ENCODE assay signal across 16 cellular contexts in genomic region chr2:62801110-62801509, GRCh38.
"Had no signal": no experiment of that assay in that cellular context is flagged by ENCODE, and none has a peak within 500 bp of the region (broad histone marks: within the 10 kb centered on the region; RNA-seq: fewer than 3 reads in every experiment).

No MANE protein-coding gene starts in this region.

- H3K36me3 ChIP-seq: cardiac muscle cell, left ventricle myocardium inferior, neutrophil had no signal

- ATAC-seq: stimulated activated memory B cell treated with anti-CD40 and anti-IgM and Interleukin-4, amounts not matched to agents 10 μg/mL and 1 μg/mL and 100 μg/mL, for 72 hours had no signal

- H3K27ac ChIP-seq: cardiac muscle cell, dorsolateral prefrontal cortex, hepatocyte, left ventricle myocardium inferior, neutrophil had no signal

- FAIRE-seq: endometrium, kidney had no signal

- H3K4me1 Mint-ChIP-seq: stimulated activated memory B cell treated with anti-CD40 and anti-IgM and Interleukin-4, amounts not matched to agents 10 μg/mL and 1 μg/mL and 100 μg/mL, for 72 hours; WTC11 had no signal

- H3K4me3 ChIP-seq: cardiac muscle cell, dorsolateral prefrontal cortex, hepatocyte, left ventricle myocardium inferior had no signal

- H3K4me3 Mint-ChIP-seq: naive B cell; stimulated activated memory B cell treated with anti-CD40 and anti-IgM and Interleukin-4, amounts not matched to agents 10 μg/mL and 1 μg/mL and 100 μg/mL, for 72 hours; WTC11 had no signal

- H3K27ac Mint-ChIP-seq: naive B cell; stimulated activated memory B cell treated with anti-CD40 and anti-IgM and Interleukin-4, amounts not matched to agents 10 μg/mL and 1 μg/mL and 100 μg/mL, for 72 hours; WTC11 had no signal

- H3K27me3 Mint-ChIP-seq: naive B cell; stimulated activated memory B cell treated with anti-CD40 and anti-IgM and Interleukin-4, amounts not matched to agents 10 μg/mL and 1 μg/mL and 100 μg/mL, for 72 hours had no signal

- H3K27me3 ChIP-seq: cardiac muscle cell, dorsolateral prefrontal cortex, hepatocyte, neutrophil had no signal

- DNase-seq: activated CD4-positive, alpha-beta T cell treated with anti-CD3 and anti-CD28 coated beads, Interleukin-2, amount 50 U/mL, for 1 hour; activated effector memory CD4-positive, alpha-beta T cell treated with Interleukin-2 at 50 U/mL for 16 hours; activated naive CD4-positive, alpha-beta T cell treated with anti-CD3 and anti-CD28 coated beads, Interleukin-2, amount 50 U/mL, for 16 hours; activated T-cell treated with anti-CD3 and anti-CD28 coated beads, Interleukin-2, amount 50 U/mL, for 1 hour; dorsolateral prefrontal cortex; kidney; left ventricle myocardium inferior; naive B cell; posterior cingulate gyrus; retina had no signal

- H3K9me3 ChIP-seq: left ventricle myocardium inferior, neutrophil had no signal
